18 cellular contexts compared by ENCODE assay signal in the genomic region with DNA sequence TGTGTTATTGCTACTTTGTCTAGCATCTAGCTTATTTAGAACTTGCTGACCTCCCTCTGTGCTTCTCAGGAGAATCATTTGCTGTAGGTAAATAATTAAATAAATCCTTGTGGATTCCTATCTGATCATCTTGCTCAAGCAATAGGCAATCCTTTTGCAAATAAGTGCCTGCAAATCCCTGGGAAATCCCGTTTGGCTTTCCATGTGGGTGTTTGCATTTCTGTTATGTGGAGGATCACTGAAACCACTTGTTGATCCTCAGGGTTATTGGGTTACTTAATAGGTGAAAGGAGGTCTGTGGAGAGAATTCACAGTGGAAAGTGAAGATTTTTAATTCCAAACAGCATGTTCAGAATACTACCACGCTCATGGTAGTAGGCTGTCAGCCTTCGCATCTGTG.
A peak's percentile ranks its signal among the peaks of the same experiment; 100 is the strongest.
DNase-seq lines count a peak whose midpoint lies in the region; ATAC-seq and TF ChIP-seq lines count a peak whose summit lies in the region.
"Had no signal": no experiment of that assay in that cellular context is flagged by ENCODE, and none has a peak within 500 bp of the region (broad histone marks: within the 10 kb centered on the region; RNA-seq: fewer than 3 reads in every experiment).

No MANE protein-coding gene starts in this region.

- no TSS peak for BruUV-seq in Caco-2 (replicated peaks; lab: Mats Ljungman, UMichigan)

- H3K27ac Mint-ChIP-seq in Caco-2 (ENCODE audit: unreplicated experiment), result no peak overlapping the region
- no peak overlapping the region for H3K27ac Mint-ChIP-seq in GM23338
- H3K27ac Mint-ChIP-seq: CD14-positive monocyte had no signal

- H3K27ac ChIP-seq in GM23338 (ENCODE audit: low read depth) (peak overlapping the region; percentile 36; the same call in 1 of the 2 replicates), VCaP (peak overlapping the region; percentile 67)
- H3K27ac ChIP-seq: SJSA1 had no signal

- H3F3A ChIP-seq in GM23338 (replicated peaks; ENCODE audit: low read depth), result no peaks in the 10 kb centered on the region; the same call in 1 of the 2 replicates

- H3K4me3 ChIP-seq in Caco-2 (ENCODE audit: low read depth, low read length), result no peak overlapping the region
- no peak overlapping the region for H3K4me3 ChIP-seq in GM23338
- H3K4me3 ChIP-seq: HAP-1, K562, SJSA1 had no signal

- POLR2A ChIA-PET in Caco-2 (lab: Charles Lee), result no interaction called here

- peak overlapping the region; percentile 1; the same call in 1 of the 2 replicates for H3K4me2 ChIP-seq in GM23338

- CTCF ChIA-PET in Caco-2 (lab: Charles Lee), result interaction anchor here (1.4 kb wide), 1 partner anchor 71 kb away, joined by 4 read pairs; no protein-coding TSS in a partner anchor

- no peak overlapping the region for H2AFZ ChIP-seq in GM23338

- H3K4me1 Mint-ChIP-seq in Caco-2 (ENCODE audit: low read depth, unreplicated experiment) (peaks cover 14% of the 10 kb centered on the region), GM23338 (peaks cover 66% of the 10 kb centered on the region)
- H3K4me1 Mint-ChIP-seq: CD14-positive monocyte had no signal

- ATAC-seq in GM23338 (no peak), HG03095 (IDR thresholded peaks at IDR 0.05; ENCODE audit: unreplicated experiment) (no peak)
- ATAC-seq: K562, PC-3 had no signal

- H3K36me3 ChIP-seq in Caco-2 (ENCODE audit: control insufficient read depth, insufficient read depth, low read length) (no peaks in the 10 kb centered on the region), GM23338 (ENCODE audit: insufficient read depth) (no peaks in the 10 kb centered on the region)
- H3K36me3 ChIP-seq: HAP-1, SJSA1 had no signal

- intact Hi-C loops in Caco-2 (cut with micrococcal nuclease; ENCODE audit: unreplicated experiment), result loop anchor here (1.0 to 10.0 kb wide), 2 partner anchors 72 to 509 kb away; no protein-coding TSS in a partner anchor

- H4K20me1 ChIP-seq in GM23338 (replicated peaks; ENCODE audit: insufficient read depth), result peaks cover 48% of the 10 kb centered on the region

- H3K27me3 ChIP-seq in Caco-2 (replicated peaks; ENCODE audit: control insufficient read depth, insufficient read depth, low read length), result no peaks in the 10 kb centered on the region
- H3K27me3 ChIP-seq in GM23338 (ENCODE audit: insufficient read depth), result no peaks in the 10 kb centered on the region
- H3K27me3 ChIP-seq: SJSA1 had no signal

- DNase-seq in Caco-2 (peak; percentile 45 to 49), GM23338 (ENCODE audit: low spot score) (no peak), kidney tubule cell (ENCODE audit: low spot score) (peak; percentile 58)
- no peak for DNase-seq in activated CD4-positive, alpha-beta T cell treated with anti-CD3 and anti-CD28 coated beads for 48 hours
- no peak for DNase-seq in stimulated activated CD4-positive, alpha-beta T cell treated with anti-CD3 and anti-CD28 coated beads, Interleukin-4, amount 100 ng/mL, for 24 hours
- DNase-seq: ACHN, AML-193, DMS153, NCI-H1436, NCI-H2029 treated with DMSO at 0.1 percent for 48 hours, NCI-H526 treated with DMSO at 0.1 percent for 48 hours, PC-3 had no signal

- H3K4me1 ChIP-seq in Caco-2 (no peaks in the 10 kb centered on the region; the same call in none of the 2 replicates), GM23338 (ENCODE audit: insufficient read depth) (peaks cover 66% of the 10 kb centered on the region)
- H3K4me1 ChIP-seq: SJSA1 had no signal

- no peaks in the 10 kb centered on the region for H3K9me2 ChIP-seq in GM23338 (ENCODE audit: insufficient read depth)

- H3K79me2 ChIP-seq in GM23338 (replicated peaks; ENCODE audit: insufficient read depth), result peaks cover 97% of the 10 kb centered on the region

- H3K36me3 Mint-ChIP-seq in Caco-2 (ENCODE audit: insufficient read depth, unreplicated experiment), result no peaks in the 10 kb centered on the region
- peaks cover 3% of the 10 kb centered on the region; the same call in 1 of the 3 replicates for H3K36me3 Mint-ChIP-seq in GM23338 (ENCODE audit: low read depth)
- H3K36me3 Mint-ChIP-seq: CD14-positive monocyte had no signal

- H3K9me3 Mint-ChIP-seq in Caco-2 (ENCODE audit: unreplicated experiment), result no peaks in the 10 kb centered on the region
- H3K9me3 Mint-ChIP-seq in GM23338, result no peaks in the 10 kb centered on the region

- H3K27me3 Mint-ChIP-seq in Caco-2 (ENCODE audit: insufficient read depth, unreplicated experiment), result no peaks in the 10 kb centered on the region
- H3K27me3 Mint-ChIP-seq in GM23338 (ENCODE audit: insufficient read depth, low read depth, poor library complexity), result no peaks in the 10 kb centered on the region

- TF ChIP-seq CTCF in Caco-2 (IDR thresholded peaks at IDR 0.05; ENCODE audit: insufficient read depth in 1 of 2, low read depth in 1 of 2, low read length in 1 of 2, severe bottlenecking in 1 of 2, unreplicated experiment in 1 of 2) (no peak), GM23338 (conservative IDR thresholded peaks at IDR 0.05; ENCODE audit: low read depth in 2 of 2) (no peak), VCaP (conservative IDR thresholded peaks at IDR 0.05) (no peak)

- H3K4me3 Mint-ChIP-seq in Caco-2 (ENCODE audit: unreplicated experiment) (no peak overlapping the region), GM23338 (no peak overlapping the region)
- H3K4me3 Mint-ChIP-seq: CD14-positive monocyte had no signal

- no peaks in the 10 kb centered on the region for H3K9me3 ChIP-seq in Caco-2
- H3K9me3 ChIP-seq: HAP-1, SJSA1 had no signal

TF ChIP-seq in GM23338, 12 proteins besides CTCF, POLR2A, EP300 and RAD21 (continues in another document):
- no peak for TF ChIP-seq EZH2 (IDR thresholded peaks at IDR 0.05; ENCODE audit: low read depth, unreplicated experiment)
- TF ChIP-seq, protein P1, sequence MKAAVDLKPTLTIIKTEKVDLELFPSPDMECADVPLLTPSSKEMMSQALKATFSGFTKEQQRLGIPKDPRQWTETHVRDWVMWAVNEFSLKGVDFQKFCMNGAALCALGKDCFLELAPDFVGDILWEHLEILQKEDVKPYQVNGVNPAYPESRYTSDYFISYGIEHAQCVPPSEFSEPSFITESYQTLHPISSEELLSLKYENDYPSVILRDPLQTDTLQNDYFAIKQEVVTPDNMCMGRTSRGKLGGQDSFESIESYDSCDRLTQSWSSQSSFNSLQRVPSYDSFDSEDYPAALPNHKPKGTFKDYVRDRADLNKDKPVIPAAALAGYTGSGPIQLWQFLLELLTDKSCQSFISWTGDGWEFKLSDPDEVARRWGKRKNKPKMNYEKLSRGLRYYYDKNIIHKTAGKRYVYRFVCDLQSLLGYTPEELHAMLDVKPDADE (IDR thresholded peaks at IDR 0.05), result no peak
- no peak for TF ChIP-seq JUNB (IDR thresholded peaks at IDR 0.05; ENCODE audit: unreplicated experiment)
- TF ChIP-seq, protein P2, sequence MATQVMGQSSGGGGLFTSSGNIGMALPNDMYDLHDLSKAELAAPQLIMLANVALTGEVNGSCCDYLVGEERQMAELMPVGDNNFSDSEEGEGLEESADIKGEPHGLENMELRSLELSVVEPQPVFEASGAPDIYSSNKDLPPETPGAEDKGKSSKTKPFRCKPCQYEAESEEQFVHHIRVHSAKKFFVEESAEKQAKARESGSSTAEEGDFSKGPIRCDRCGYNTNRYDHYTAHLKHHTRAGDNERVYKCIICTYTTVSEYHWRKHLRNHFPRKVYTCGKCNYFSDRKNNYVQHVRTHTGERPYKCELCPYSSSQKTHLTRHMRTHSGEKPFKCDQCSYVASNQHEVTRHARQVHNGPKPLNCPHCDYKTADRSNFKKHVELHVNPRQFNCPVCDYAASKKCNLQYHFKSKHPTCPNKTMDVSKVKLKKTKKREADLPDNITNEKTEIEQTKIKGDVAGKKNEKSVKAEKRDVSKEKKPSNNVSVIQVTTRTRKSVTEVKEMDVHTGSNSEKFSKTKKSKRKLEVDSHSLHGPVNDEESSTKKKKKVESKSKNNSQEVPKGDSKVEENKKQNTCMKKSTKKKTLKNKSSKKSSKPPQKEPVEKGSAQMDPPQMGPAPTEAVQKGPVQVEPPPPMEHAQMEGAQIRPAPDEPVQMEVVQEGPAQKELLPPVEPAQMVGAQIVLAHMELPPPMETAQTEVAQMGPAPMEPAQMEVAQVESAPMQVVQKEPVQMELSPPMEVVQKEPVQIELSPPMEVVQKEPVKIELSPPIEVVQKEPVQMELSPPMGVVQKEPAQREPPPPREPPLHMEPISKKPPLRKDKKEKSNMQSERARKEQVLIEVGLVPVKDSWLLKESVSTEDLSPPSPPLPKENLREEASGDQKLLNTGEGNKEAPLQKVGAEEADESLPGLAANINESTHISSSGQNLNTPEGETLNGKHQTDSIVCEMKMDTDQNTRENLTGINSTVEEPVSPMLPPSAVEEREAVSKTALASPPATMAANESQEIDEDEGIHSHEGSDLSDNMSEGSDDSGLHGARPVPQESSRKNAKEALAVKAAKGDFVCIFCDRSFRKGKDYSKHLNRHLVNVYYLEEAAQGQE (IDR thresholded peaks at IDR 0.05; ENCODE audit: unreplicated experiment), result no peak
- TF ChIP-seq POLR2AphosphoS5 (IDR thresholded peaks at IDR 0.05; ENCODE audit: low read depth), result no peak

Comparison
In these comparisons a context has a peak if more than half of its experiments do, and no peak if none do; other contexts are left out.
1. DNase-seq: peak in Caco-2 (2 of 2) and kidney tubule cell (single experiment); none in GM23338 (single experiment), activated CD4-positive, alpha-beta T cell treated with anti-CD3 and anti-CD28 coated beads for 48 hours (single experiment) and stimulated activated CD4-positive, alpha-beta T cell treated with anti-CD3 and anti-CD28 coated beads, Interleukin-4, amount 100 ng/mL, for 24 hours (single experiment).